In genomic region chr2:165776013-165776412, GRCh38 we compare ENCODE assay signal across 15 cellular contexts. TPM values are rescaled to one million over a fixed set of nuclear protein-coding genes. Genes with fewer than 3 reads are reported as not detected.
"Had no signal": no experiment of that assay in that cellular context is flagged by ENCODE, and none has a peak within 500 bp of the region (broad histone marks: within the 10 kb centered on the region; RNA-seq: fewer than 3 reads in every experiment).

No MANE protein-coding gene starts in this region.

- H3K9me3 ChIP-seq: upper lobe of right lung had no signal

- H3K27me3 ChIP-seq: cardiac muscle cell, esophagus muscularis mucosa, upper lobe of right lung had no signal

- ATAC-seq: stimulated activated naive CD8-positive, alpha-beta T cell treated with anti-CD3 and anti-CD28 coated beads, Interleukin-15, Interleukin-2, amounts not matched to agents 100 U/mL and 50 U/mL, for 24 hours; upper lobe of right lung had no signal

- H3K36me3 ChIP-seq: cardiac muscle cell, esophagus muscularis mucosa, upper lobe of right lung had no signal

- H3K4me1 ChIP-seq: upper lobe of right lung had no signal

- DNase-seq: activated CD4-positive, alpha-beta T cell treated with anti-CD3 and anti-CD28 coated beads, Interleukin-2, amount 50 U/mL, for 4 hours; activated CD4-positive, CD25-positive, alpha-beta regulatory T cell treated with anti-CD3 and anti-CD28 coated beads, Interleukin-2, amount 50 U/mL, for 72 hours; activated gamma-delta T cell; activated naive CD8-positive, alpha-beta T cell treated with anti-CD3 and anti-CD28 coated beads for 36 hours; activated T-cell treated with anti-CD3 and anti-CD28 coated beads, Interleukin-2, amount 50 U/mL, for 48 hours; anterior cingulate cortex; glutamatergic neuron; immature natural killer cell; nephron progenitor cell; stimulated activated CD4-positive, alpha-beta T cell treated with anti-CD3 and anti-CD28 coated beads, Interleukin-2, amount 100 ng/mL, for 48 hours; stimulated activated naive CD8-positive, alpha-beta T cell treated with anti-CD3 and anti-CD28 coated beads, Interleukin-15, Interleukin-2, amounts not matched to agents 100 U/mL and 50 U/mL, for 24 hours; upper lobe of right lung had no signal

- H3K4me3 Mint-ChIP-seq: activated naive CD8-positive, alpha-beta T cell treated with anti-CD3 and anti-CD28 coated beads for 36 hours; immature natural killer cell; memory B cell; nephron progenitor cell had no signal

- H3K4me3 ChIP-seq: cardiac muscle cell, esophagus muscularis mucosa, upper lobe of right lung had no signal

- H3K27ac Mint-ChIP-seq: activated naive CD8-positive, alpha-beta T cell treated with anti-CD3 and anti-CD28 coated beads for 36 hours; memory B cell; nephron progenitor cell had no signal

- H3K4me1 Mint-ChIP-seq: activated naive CD8-positive, alpha-beta T cell treated with anti-CD3 and anti-CD28 coated beads for 36 hours; nephron progenitor cell had no signal

- H3K27me3 Mint-ChIP-seq: activated naive CD8-positive, alpha-beta T cell treated with anti-CD3 and anti-CD28 coated beads for 36 hours; memory B cell had no signal

- H3K27ac ChIP-seq: cardiac muscle cell, esophagus muscularis mucosa, upper lobe of right lung had no signal

RNA-seq across cellular contexts. Expression of gene GALNT3, which starts 18.0 kb away (rescaled TPM):
- polyA plus RNA-seq: cardiac muscle cell had no signal
